ENCODE assay signal across 1 cellular context in genomic region chr11:120835601-120836228, GRCh38.
A peak's percentile ranks its signal among the peaks of the same experiment; 100 is the strongest.
TF ChIP-seq lines count a peak whose summit lies in the region.

No MANE protein-coding gene starts in this region.

TF ChIP-seq in GM12878, 131 proteins besides CTCF, POLR2A, EP300 and RAD21 (continued from another document):
- TF ChIP-seq RELB (IDR thresholded peaks at IDR 0.05; ENCODE audit: low read depth) = peak; percentile 50; the same call in 1 of the 2 replicates
- peak; percentile 34; the same call in 1 of the 2 replicates for TF ChIP-seq NBN (IDR thresholded peaks at IDR 0.05)
- TF ChIP-seq CREB1 (IDR thresholded peaks at IDR 0.05; ENCODE audit: low read depth) = peak; percentile 95
- 0 out of 2 replicates have a peak, but pooled peaks have one; percentile 18 for TF ChIP-seq RAD51 (IDR thresholded peaks at IDR 0.05)
- peak; percentile 76 for TF ChIP-seq MTA2 (IDR thresholded peaks at IDR 0.05; ENCODE audit: low read depth)
- peak; percentile 81 for TF ChIP-seq JUNB (IDR thresholded peaks at IDR 0.05)
- TF ChIP-seq SP1 (IDR thresholded peaks at IDR 0.05; ENCODE audit: low read depth, low read length) = peak; percentile 27
- no peak for TF ChIP-seq ATF2 (IDR thresholded peaks at IDR 0.05; ENCODE audit: low read length)
- 0 out of 2 replicates have a peak, but pooled peaks have one; percentile 44 for TF ChIP-seq BMI1 (IDR thresholded peaks at IDR 0.05; ENCODE audit: borderline replicate concordance)
TF ChIP-seq in GM12878: peak in this region for 25.
